Comparison of ENCODE assay signal across 8 cellular contexts in the genomic region with DNA sequence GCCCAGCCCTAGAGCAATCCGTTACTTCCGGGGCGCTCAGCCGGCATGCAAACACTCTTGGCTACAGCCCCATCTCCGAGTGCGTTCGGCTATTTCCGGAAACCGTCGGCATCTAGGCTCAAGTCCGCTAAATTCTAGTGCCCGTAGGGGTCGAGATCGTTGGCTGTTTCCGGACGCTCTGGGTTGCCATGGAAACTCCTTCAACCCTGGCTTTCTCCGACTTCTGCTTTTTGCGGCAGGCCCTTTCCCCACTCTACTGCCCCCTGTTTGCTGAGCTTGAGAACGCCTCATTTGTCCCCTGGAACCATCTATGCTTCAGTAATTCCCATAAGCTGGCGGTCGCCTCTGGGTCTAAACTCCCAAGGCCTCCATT. TPM values are rescaled to one million over a fixed set of nuclear protein-coding genes. Genes with fewer than 3 reads are reported as not detected.
DNase-seq lines count a peak whose midpoint lies in the region; ATAC-seq and TF ChIP-seq lines count a peak whose summit lies in the region.

No MANE protein-coding gene starts in this region.

- no peaks in the 10 kb centered on the region for H3K27me3 Mint-ChIP-seq in activated naive CD8-positive, alpha-beta T cell treated with anti-CD3 and anti-CD28 coated beads for 36 hours
- H3K27me3 Mint-ChIP-seq in osteocyte (ENCODE audit: unreplicated experiment): no peaks in the 10 kb centered on the region

- peak; percentile 80 for TF ChIP-seq CTCF in GM12865 (IDR thresholded peaks at IDR 0.05; ENCODE audit: insufficient read depth, low read depth, low read length, missing control alignments)
- peak; percentile 83 for TF ChIP-seq CTCF in osteocyte (IDR thresholded peaks at IDR 0.05)
- peak in 4 of 6 experiments; percentile 44 to 68 (median 62) for TF ChIP-seq CTCF in thyroid gland (IDR thresholded peaks at IDR 0.05)

- no peaks in the 10 kb centered on the region for H3K9me3 ChIP-seq in thyroid gland

- peaks cover 32 to 34% of the 10 kb centered on the region in 2 donors for H3K4me1 ChIP-seq in thyroid gland

- peak overlapping the region; percentile 89 to 96 (median 90) for H3K27ac ChIP-seq in thyroid gland

- H3K27me3 ChIP-seq in thyroid gland: no peaks in the 10 kb centered on the region

- intact Hi-C loops in Right ventricle myocardium inferior (cut with DNase I) (loop anchor here (2.0 to 5.0 kb wide), 2 partner anchors 34 to 50 kb away; a partner anchor contains a TSS), thyroid gland (cut with DNase I) (loop anchor here (10.0 kb wide), 1 partner anchor 148 kb away; a partner anchor contains a TSS)

- WGBS in thyroid gland, 2 donors: 0 to 1% methylated on average over 1 to 21 of the region's 21 CpGs

- peaks cover 0 to 2% of the 10 kb centered on the region in 2 donors for H3K36me3 ChIP-seq in thyroid gland

- no peaks in the 10 kb centered on the region for H3K9me3 Mint-ChIP-seq in activated naive CD8-positive, alpha-beta T cell treated with anti-CD3 and anti-CD28 coated beads for 36 hours
- H3K9me3 Mint-ChIP-seq in osteocyte (ENCODE audit: unreplicated experiment): no peaks in the 10 kb centered on the region

- peaks cover 4% of the 10 kb centered on the region for H3K36me3 Mint-ChIP-seq in activated naive CD8-positive, alpha-beta T cell treated with anti-CD3 and anti-CD28 coated beads for 36 hours
- no peaks in the 10 kb centered on the region for H3K36me3 Mint-ChIP-seq in osteocyte (ENCODE audit: unreplicated experiment)

- peaks cover 16% of the 10 kb centered on the region for H3K4me1 Mint-ChIP-seq in activated naive CD8-positive, alpha-beta T cell treated with anti-CD3 and anti-CD28 coated beads for 36 hours
- peaks cover 36% of the 10 kb centered on the region for H3K4me1 Mint-ChIP-seq in osteocyte (ENCODE audit: unreplicated experiment)

- H3K4me3 Mint-ChIP-seq in activated naive CD8-positive, alpha-beta T cell treated with anti-CD3 and anti-CD28 coated beads for 36 hours: peak overlapping the region; percentile 80
- peak overlapping the region; percentile 87 for H3K4me3 Mint-ChIP-seq in osteocyte (ENCODE audit: unreplicated experiment)

- DNase-seq in GM12865 (ENCODE audit: low read depth) (peak; percentile 100), NCI-H1048 (lab: John Stamatoyannopoulos, UW) (peak; percentile 92), Right ventricle myocardium inferior (ENCODE audit: missing footprints) (peak; percentile 97), osteocyte (ENCODE audit: extremely low spot score, unreplicated experiment) (peak; percentile 98), thyroid gland (peak; percentile 97 to 98)
- DNase-seq in activated naive CD8-positive, alpha-beta T cell treated with anti-CD3 and anti-CD28 coated beads for 36 hours: peak; percentile 98

- ATAC-seq in HG02610 (IDR thresholded peaks at IDR 0.05; ENCODE audit: unreplicated experiment): peak; percentile 66
- peak; percentile 70 for ATAC-seq in SK-N-SH treated with all-trans-retinoic acid at 6 μM for 48 hours
- ATAC-seq in Right ventricle myocardium inferior: peak; percentile 77

- H3K4me3 ChIP-seq in GM12865 (ENCODE audit: low read depth, low read length) (peak overlapping the region; percentile 71), thyroid gland (replicated peaks in 1 of 3) (peak overlapping the region in 2 of 3 donors; percentile 7 to 84)

- H3K27ac Mint-ChIP-seq in activated naive CD8-positive, alpha-beta T cell treated with anti-CD3 and anti-CD28 coated beads for 36 hours: peak overlapping the region; percentile 95
- peak overlapping the region; percentile 95 for H3K27ac Mint-ChIP-seq in osteocyte (ENCODE audit: unreplicated experiment)

- no peak for TF ChIP-seq POLR2A in thyroid gland (IDR thresholded peaks at IDR 0.05)

TF ChIP-seq in SK-N-SH treated with all-trans-retinoic acid at 6 μM for 48 hours, 23 proteins besides CTCF, POLR2A, EP300 and RAD21 (continues in another document):
- TF ChIP-seq TCF4 (CRISPR knock-in tag; IDR thresholded peaks at IDR 0.05; ENCODE audit: borderline replicate concordance): no peak
- TF ChIP-seq PPARA (CRISPR knock-in tag; IDR thresholded peaks at IDR 0.05; ENCODE audit: borderline replicate concordance): no peak
- TF ChIP-seq, protein P1, sequence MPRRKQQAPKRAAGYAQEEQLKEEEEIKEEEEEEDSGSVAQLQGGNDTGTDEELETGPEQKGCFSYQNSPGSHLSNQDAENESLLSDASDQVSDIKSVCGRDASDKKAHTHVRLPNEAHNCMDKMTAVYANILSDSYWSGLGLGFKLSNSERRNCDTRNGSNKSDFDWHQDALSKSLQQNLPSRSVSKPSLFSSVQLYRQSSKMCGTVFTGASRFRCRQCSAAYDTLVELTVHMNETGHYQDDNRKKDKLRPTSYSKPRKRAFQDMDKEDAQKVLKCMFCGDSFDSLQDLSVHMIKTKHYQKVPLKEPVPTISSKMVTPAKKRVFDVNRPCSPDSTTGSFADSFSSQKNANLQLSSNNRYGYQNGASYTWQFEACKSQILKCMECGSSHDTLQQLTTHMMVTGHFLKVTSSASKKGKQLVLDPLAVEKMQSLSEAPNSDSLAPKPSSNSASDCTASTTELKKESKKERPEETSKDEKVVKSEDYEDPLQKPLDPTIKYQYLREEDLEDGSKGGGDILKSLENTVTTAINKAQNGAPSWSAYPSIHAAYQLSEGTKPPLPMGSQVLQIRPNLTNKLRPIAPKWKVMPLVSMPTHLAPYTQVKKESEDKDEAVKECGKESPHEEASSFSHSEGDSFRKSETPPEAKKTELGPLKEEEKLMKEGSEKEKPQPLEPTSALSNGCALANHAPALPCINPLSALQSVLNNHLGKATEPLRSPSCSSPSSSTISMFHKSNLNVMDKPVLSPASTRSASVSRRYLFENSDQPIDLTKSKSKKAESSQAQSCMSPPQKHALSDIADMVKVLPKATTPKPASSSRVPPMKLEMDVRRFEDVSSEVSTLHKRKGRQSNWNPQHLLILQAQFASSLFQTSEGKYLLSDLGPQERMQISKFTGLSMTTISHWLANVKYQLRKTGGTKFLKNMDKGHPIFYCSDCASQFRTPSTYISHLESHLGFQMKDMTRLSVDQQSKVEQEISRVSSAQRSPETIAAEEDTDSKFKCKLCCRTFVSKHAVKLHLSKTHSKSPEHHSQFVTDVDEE (CRISPR knock-in tag; IDR thresholded peaks at IDR 0.05): no peak
- no peak for TF ChIP-seq ISL1 (CRISPR knock-in tag; IDR thresholded peaks at IDR 0.05)
- TF ChIP-seq ZNF70 (CRISPR knock-in tag; IDR thresholded peaks at IDR 0.05): no peak
- TF ChIP-seq ZNF565 (CRISPR knock-in tag; conservative IDR thresholded peaks at IDR 0.05; ENCODE audit: low read depth): no peak
- no peak for TF ChIP-seq OSR1 (CRISPR knock-in tag; IDR thresholded peaks at IDR 0.05)
- TF ChIP-seq, protein P2, sequence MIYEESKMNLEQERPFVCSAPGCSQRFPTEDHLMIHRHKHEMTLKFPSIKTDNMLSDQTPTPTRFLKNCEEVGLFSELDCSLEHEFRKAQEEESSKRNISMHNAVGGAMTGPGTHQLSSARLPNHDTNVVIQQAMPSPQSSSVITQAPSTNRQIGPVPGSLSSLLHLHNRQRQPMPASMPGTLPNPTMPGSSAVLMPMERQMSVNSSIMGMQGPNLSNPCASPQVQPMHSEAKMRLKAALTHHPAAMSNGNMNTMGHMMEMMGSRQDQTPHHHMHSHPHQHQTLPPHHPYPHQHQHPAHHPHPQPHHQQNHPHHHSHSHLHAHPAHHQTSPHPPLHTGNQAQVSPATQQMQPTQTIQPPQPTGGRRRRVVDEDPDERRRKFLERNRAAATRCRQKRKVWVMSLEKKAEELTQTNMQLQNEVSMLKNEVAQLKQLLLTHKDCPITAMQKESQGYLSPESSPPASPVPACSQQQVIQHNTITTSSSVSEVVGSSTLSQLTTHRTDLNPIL (CRISPR knock-in tag; IDR thresholded peaks at IDR 0.05; ENCODE audit: low read depth): no peak
- TF ChIP-seq, protein P3, sequence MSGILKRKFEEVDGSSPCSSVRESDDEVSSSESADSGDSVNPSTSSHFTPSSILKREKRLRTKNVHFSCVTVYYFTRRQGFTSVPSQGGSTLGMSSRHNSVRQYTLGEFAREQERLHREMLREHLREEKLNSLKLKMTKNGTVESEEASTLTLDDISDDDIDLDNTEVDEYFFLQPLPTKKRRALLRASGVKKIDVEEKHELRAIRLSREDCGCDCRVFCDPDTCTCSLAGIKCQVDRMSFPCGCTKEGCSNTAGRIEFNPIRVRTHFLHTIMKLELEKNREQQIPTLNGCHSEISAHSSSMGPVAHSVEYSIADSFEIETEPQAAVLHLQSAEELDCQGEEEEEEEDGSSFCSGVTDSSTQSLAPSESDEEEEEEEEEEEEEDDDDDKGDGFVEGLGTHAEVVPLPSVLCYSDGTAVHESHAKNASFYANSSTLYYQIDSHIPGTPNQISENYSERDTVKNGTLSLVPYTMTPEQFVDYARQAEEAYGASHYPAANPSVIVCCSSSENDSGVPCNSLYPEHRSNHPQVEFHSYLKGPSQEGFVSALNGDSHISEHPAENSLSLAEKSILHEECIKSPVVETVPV (CRISPR knock-in tag; IDR thresholded peaks at IDR 0.05): no peak
- TF ChIP-seq RARB (CRISPR knock-in tag; IDR thresholded peaks at IDR 0.05): no peak
- no peak for TF ChIP-seq ZFP3 (CRISPR knock-in tag; IDR thresholded peaks at IDR 0.05)

RNA-seq across cellular contexts. Expression of a gene that starts 0.5 kb away (rescaled TPM):
- 10 to 100 TPM; 18.5 to 21.1 TPM for total RNA-seq in activated naive CD8-positive, alpha-beta T cell treated with anti-CD3 and anti-CD28 coated beads for 36 hours
- total RNA-seq in Right ventricle myocardium inferior: 21.7 TPM
- total RNA-seq in osteocyte: 67.2 and 68.1 TPM in 2 replicates
- total RNA-seq in thyroid gland: 10 to 100 TPM; 14.4 to 33.0 (median 19.8) TPM

RNA-seq across cellular contexts. Expression of a gene that starts 21.2 kb away (rescaled TPM):
- total RNA-seq in activated naive CD8-positive, alpha-beta T cell treated with anti-CD3 and anti-CD28 coated beads for 36 hours: 10 to 100 TPM; 24.7 to 28.1 TPM
- total RNA-seq in Right ventricle myocardium inferior (32.5 TPM), osteocyte (not detected in 2 replicates), thyroid gland (10 to 100 TPM; 36.3 to 58.4 (median 40.1) TPM)

RNA-seq across cellular contexts. Expression of a gene that starts 40.6 kb away (rescaled TPM):
- 10 to 100 TPM; 15.2 to 16.7 TPM for total RNA-seq in activated naive CD8-positive, alpha-beta T cell treated with anti-CD3 and anti-CD28 coated beads for 36 hours
- 12.0 TPM for total RNA-seq in Right ventricle myocardium inferior
- total RNA-seq in osteocyte: 11.6 and 12.7 TPM in 2 replicates
- 10 to 100 TPM in 3 of 4 donors, 1 to 10 TPM in 1; 4.7 to 57.7 (median 29.3) TPM for total RNA-seq in thyroid gland

RNA-seq across cellular contexts. Expression of a gene that starts 51.4 kb away (rescaled TPM):
- 1 to 10 TPM; 3.2 to 3.9 TPM for total RNA-seq in activated naive CD8-positive, alpha-beta T cell treated with anti-CD3 and anti-CD28 coated beads for 36 hours
- total RNA-seq in Right ventricle myocardium inferior: 25.4 TPM
- 2.9 and 3.2 TPM in 2 replicates for total RNA-seq in osteocyte
- 1 to 10 TPM in 2 of 4 donors, under 1 TPM in 1, not detected in 1; 0.40 to 2.5 (median 2.0) TPM for total RNA-seq in thyroid gland

RNA-seq across cellular contexts. Expression of a gene that starts 54.9 kb away (rescaled TPM):
- 10 to 100 TPM; 11.8 to 14.4 TPM for total RNA-seq in activated naive CD8-positive, alpha-beta T cell treated with anti-CD3 and anti-CD28 coated beads for 36 hours
- 5.5 TPM for total RNA-seq in Right ventricle myocardium inferior
- total RNA-seq in osteocyte: 7.6 and 8.0 TPM in 2 replicates
- total RNA-seq in thyroid gland: 1 to 10 TPM; 4.8 to 5.6 (median 5.0) TPM

Comparison
In these comparisons a context has a peak if more than half of its experiments do, and no peak if none do; other contexts are left out.
1. Peak in every context shown above with its lines: DNase-seq, ATAC-seq, H3K4me3 ChIP-seq and H3K27ac ChIP-seq.
2. RNA of a gene that starts 21.2 kb away (total RNA-seq): 36.3 to 58.4 TPM in thyroid gland, 32.5 TPM in Right ventricle myocardium inferior (single experiment) and 24.7 to 28.1 TPM in activated naive CD8-positive, alpha-beta T cell treated with anti-CD3 and anti-CD28 coated beads for 36 hours; not detected in osteocyte; every median in the first group is over 10 times any median in the second.